In the genomic region with DNA sequence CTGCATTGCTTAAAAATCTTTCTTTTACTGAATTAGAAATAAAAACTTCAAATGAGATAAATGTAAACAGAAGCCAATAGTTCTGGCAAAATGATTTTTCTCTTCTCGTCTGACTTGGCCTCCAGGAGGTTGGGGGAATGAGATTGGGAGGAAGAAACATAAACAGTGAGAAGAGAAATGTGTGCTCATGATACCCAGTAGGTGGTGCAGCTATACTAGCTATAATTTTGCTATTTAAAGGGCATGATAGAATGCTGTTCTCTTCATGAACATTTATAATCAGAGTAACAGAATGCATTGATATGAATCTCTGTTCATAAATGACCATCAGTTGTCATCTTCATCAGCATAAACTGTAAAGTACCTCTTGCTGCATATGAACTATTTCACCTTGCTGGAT, we compare ENCODE assay signal across 14 cellular contexts.
DNase-seq lines count a peak whose midpoint lies in the region; ATAC-seq and TF ChIP-seq lines count a peak whose summit lies in the region.
"Had no signal": no experiment of that assay in that cellular context is flagged by ENCODE, and none has a peak within 500 bp of the region (broad histone marks: within the 10 kb centered on the region; RNA-seq: fewer than 3 reads in every experiment).

No MANE protein-coding gene starts in this region.

- H3K27me3 ChIP-seq in HCT116 (ENCODE audit: insufficient read depth, low read length) (no peaks in the 10 kb centered on the region), PC-3 (ENCODE audit: low read length) (no peaks in the 10 kb centered on the region), heart left ventricle (no peaks in the 10 kb centered on the region)
- H3K27me3 ChIP-seq: BLaER1 treated with 17β-estradiol and CSF1 and Interleukin-3, amounts not matched to agents 10 nM and 100 nM; gastroesophageal sphincter; right atrium auricular region; suprapubic skin had no signal

- TF ChIP-seq RAD21 in HCT116 (IDR thresholded peaks at IDR 0.05; ENCODE audit: low read depth) = peak; percentile 65

- H4K20me1 ChIP-seq in HCT116 (ENCODE audit: insufficient read depth) (no peaks in the 10 kb centered on the region), PC-3 (ENCODE audit: low read length) (no peaks in the 10 kb centered on the region)
- H4K20me1 ChIP-seq: BLaER1 treated with 17β-estradiol and CSF1 and Interleukin-3, amounts not matched to agents 10 nM and 100 nM had no signal

- TF ChIP-seq CTCF in HCT116 (IDR thresholded peaks at IDR 0.05 in 2 of 3, conservative IDR thresholded peaks at IDR 0.05 in 1 of 3; ENCODE audit: borderline replicate concordance in 1 of 3, insufficient read depth in 1 of 3, low read depth in 2 of 3, low read length in 2 of 3) = peak; percentile 30 to 40 (median 37); a peak in 4 of 6 replicates
- peak; percentile 30; the same call in 1 of the 2 replicates for TF ChIP-seq CTCF in PC-3 (conservative IDR thresholded peaks at IDR 0.05; ENCODE audit: low read depth, low read length)
- TF ChIP-seq CTCF in heart left ventricle (IDR thresholded peaks at IDR 0.05) = no peak

- H2AFZ ChIP-seq in HCT116 (ENCODE audit: low read depth, low read length, poor library complexity, severe bottlenecking) (no peak overlapping the region), PC-3 (ENCODE audit: low read length) (no peak overlapping the region)

- WGBS in heart left ventricle, 4 donors = 15 to 32% (median 20%) methylated on average over 1 of the region's 1 CpG

- H3K4me3 ChIP-seq in HCT116 (replicated peaks in 1 of 2; ENCODE audit: low read depth in 1 of 2, low read length in 2 of 2) = no peak overlapping the region
- H3K4me3 ChIP-seq in PC-3 (ENCODE audit: low read length) = no peak overlapping the region
- no peak overlapping the region for H3K4me3 ChIP-seq in heart left ventricle
- H3K4me3 ChIP-seq: BLaER1 treated with 17β-estradiol and CSF1 and Interleukin-3, amounts not matched to agents 10 nM and 100 nM; gastroesophageal sphincter; right atrium auricular region; suprapubic skin had no signal

- intact Hi-C loops in HCT116 (cut with micrococcal nuclease) (loop anchor here (10.0 kb wide), 1 partner anchor 281 kb away; no protein-coding TSS in a partner anchor), PC-3 (cut with micrococcal nuclease) (loop anchor here (2.0 to 5.0 kb wide), 3 partner anchors 151 to 427 kb away; no protein-coding TSS in a partner anchor), heart left ventricle (cut with DNase I) (no loop called here)

- H3F3A ChIP-seq in PC-3 (ENCODE audit: low read length, unreplicated experiment) = no peaks in the 10 kb centered on the region

- H3K79me2 ChIP-seq in HCT116 (ENCODE audit: insufficient read depth, low read length) = no peaks in the 10 kb centered on the region
- no peaks in the 10 kb centered on the region for H3K79me2 ChIP-seq in PC-3 (ENCODE audit: low read length)

- BruUV-seq in HCT116 (replicated peaks; lab: Mats Ljungman, UMichigan) (no TSS peak), PC-3 (replicated peaks; lab: Mats Ljungman, UMichigan) (no TSS peak)

- RAD21 ChIA-PET in HCT116 (lab: Charles Lee; ENCODE audit: low non-redundant PET in 1 of 2, low total read pairs in 2 of 2, uncharacterized antibody in 2 of 2, unreplicated experiment in 2 of 2) = no interaction called here

- no peak overlapping the region for H3K9ac ChIP-seq in HCT116 (ENCODE audit: low read length)
- H3K9ac ChIP-seq in PC-3 (ENCODE audit: low read length) = no peak overlapping the region
- H3K9ac ChIP-seq: BLaER1 treated with 17β-estradiol and CSF1 and Interleukin-3, amounts not matched to agents 10 nM and 100 nM had no signal

- POLR2A ChIA-PET in HCT116 (lab: Charles Lee) = no interaction called here
- POLR2A ChIA-PET in PC-3 (lab: Charles Lee; ENCODE audit: unreplicated experiment) = no interaction called here

- H3K27ac ChIP-seq in HCT116 (ENCODE audit: low read depth, low read length) (no peak overlapping the region), PC-3 (ENCODE audit: low read length) (no peak overlapping the region), heart left ventricle (no peak overlapping the region)
- H3K27ac ChIP-seq: BLaER1 treated with 17β-estradiol and CSF1 and Interleukin-3, amounts not matched to agents 10 nM and 100 nM; gastroesophageal sphincter; right atrium auricular region; suprapubic skin had no signal

- H3K36me3 ChIP-seq in HCT116 (ENCODE audit: control insufficient read depth in 1 of 2, insufficient read depth in 2 of 2, low read length in 2 of 2) (no peaks in the 10 kb centered on the region), PC-3 (ENCODE audit: low read depth, low read length) (no peaks in the 10 kb centered on the region), heart left ventricle (no peaks in the 10 kb centered on the region)
- H3K36me3 ChIP-seq: BLaER1 treated with 17β-estradiol and CSF1 and Interleukin-3, amounts not matched to agents 10 nM and 100 nM; gastroesophageal sphincter; right atrium auricular region; suprapubic skin had no signal

- H3K4me1 ChIP-seq in HCT116 (ENCODE audit: control insufficient read depth in 1 of 2, insufficient read depth in 2 of 2, low read length in 2 of 2) (no peaks in the 10 kb centered on the region), PC-3 (ENCODE audit: insufficient read depth, low read length) (no peaks in the 10 kb centered on the region), heart left ventricle (no peaks in the 10 kb centered on the region)
- H3K4me1 ChIP-seq: BLaER1 treated with 17β-estradiol and CSF1 and Interleukin-3, amounts not matched to agents 10 nM and 100 nM; gastroesophageal sphincter; right atrium auricular region; suprapubic skin had no signal

- H3K9me3 ChIP-seq in HCT116 (ENCODE audit: control insufficient read depth in 1 of 2, insufficient read depth in 1 of 2, low read depth in 1 of 2, low read length in 2 of 2) (no peaks in the 10 kb centered on the region), PC-3 (ENCODE audit: low read length) (no peaks in the 10 kb centered on the region), heart left ventricle (peaks cover 0 to 8% (median 0%) of the 10 kb centered on the region in 12 donors)
- H3K9me3 ChIP-seq: BLaER1 treated with 17β-estradiol and CSF1 and Interleukin-3, amounts not matched to agents 10 nM and 100 nM; gastroesophageal sphincter; right atrium auricular region; suprapubic skin had no signal

- peak; percentile 52 for DNase-seq in COR-L47 (lab: John Stamatoyannopoulos, UW)
- peak; percentile 10 for DNase-seq in HCT116 (ENCODE audit: low read depth, low spot score)
- peak; percentile 7 for DNase-seq in PC-3
- DNase-seq in glomerular visceral epithelial cell (ENCODE audit: extremely low spot score) = peak; percentile 11
- no peak for DNase-seq in NCI-H774 (lab: John Stamatoyannopoulos, UW)
- DNase-seq in heart left ventricle = no peak
- DNase-seq: activated CD4-positive, alpha-beta memory T cell treated with anti-CD3 and anti-CD28 coated beads, Interleukin-2, amount 10 ng/mL, durations not matched to agents 7 days and 5 days; cerebellar nuclear complex; NCI-H2107 had no signal

- no peak for TF ChIP-seq POLR2A in HCT116 (IDR thresholded peaks at IDR 0.05; ENCODE audit: borderline replicate concordance, extremely low read depth, insufficient read depth, insufficient read length)
- no peak for TF ChIP-seq POLR2A in heart left ventricle (IDR thresholded peaks at IDR 0.05)

- ATAC-seq in HCT116 (0 out of 2 replicates have a peak, but pooled peaks have one; percentile 46), PC-3 (no peak), heart left ventricle (no peak), HG03196 (IDR thresholded peaks at IDR 0.05; ENCODE audit: unreplicated experiment) (no peak)
- ATAC-seq: gastroesophageal sphincter had no signal

- CTCF ChIA-PET in HCT116 (lab: Charles Lee) (interaction anchor here (0.8 to 1.4 kb wide), 4 partner anchors 129 to 281 kb away, joined by 3 to 7 read pairs (median 4); no protein-coding TSS in a partner anchor), PC-3 (lab: Charles Lee) (interaction anchor here (0.7 kb wide), 2 partner anchors 198 to 278 kb away, joined by 3 read pairs; no protein-coding TSS in a partner anchor)

- H3K4me2 ChIP-seq in HCT116 (ENCODE audit: low read length) (no peak overlapping the region), PC-3 (ENCODE audit: low read length) (no peak overlapping the region)
- H3K4me2 ChIP-seq: BLaER1 treated with 17β-estradiol and CSF1 and Interleukin-3, amounts not matched to agents 10 nM and 100 nM had no signal

- no peaks in the 10 kb centered on the region for H3K9me2 ChIP-seq in HCT116 (ENCODE audit: insufficient read depth)
- no peaks in the 10 kb centered on the region for H3K9me2 ChIP-seq in PC-3 (replicated peaks; ENCODE audit: low read length)

TF ChIP-seq in HCT116, 20 proteins besides CTCF, POLR2A, EP300 and RAD21:
- TF ChIP-seq, protein P1, sequence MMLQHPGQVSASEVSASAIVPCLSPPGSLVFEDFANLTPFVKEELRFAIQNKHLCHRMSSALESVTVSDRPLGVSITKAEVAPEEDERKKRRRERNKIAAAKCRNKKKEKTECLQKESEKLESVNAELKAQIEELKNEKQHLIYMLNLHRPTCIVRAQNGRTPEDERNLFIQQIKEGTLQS (IDR thresholded peaks at IDR 0.05) = no peak
- TF ChIP-seq, protein P2, sequence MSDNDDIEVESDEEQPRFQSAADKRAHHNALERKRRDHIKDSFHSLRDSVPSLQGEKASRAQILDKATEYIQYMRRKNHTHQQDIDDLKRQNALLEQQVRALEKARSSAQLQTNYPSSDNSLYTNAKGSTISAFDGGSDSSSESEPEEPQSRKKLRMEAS (IDR thresholded peaks at IDR 0.05) = no peak
- TF ChIP-seq EZH2phosphoT487 (IDR thresholded peaks at IDR 0.05; ENCODE audit: borderline replicate concordance) (no peak), ZNF274 (IDR thresholded peaks at IDR 0.05; ENCODE audit: low read depth, low read length) (no peak)
- TF ChIP-seq, protein P3, sequence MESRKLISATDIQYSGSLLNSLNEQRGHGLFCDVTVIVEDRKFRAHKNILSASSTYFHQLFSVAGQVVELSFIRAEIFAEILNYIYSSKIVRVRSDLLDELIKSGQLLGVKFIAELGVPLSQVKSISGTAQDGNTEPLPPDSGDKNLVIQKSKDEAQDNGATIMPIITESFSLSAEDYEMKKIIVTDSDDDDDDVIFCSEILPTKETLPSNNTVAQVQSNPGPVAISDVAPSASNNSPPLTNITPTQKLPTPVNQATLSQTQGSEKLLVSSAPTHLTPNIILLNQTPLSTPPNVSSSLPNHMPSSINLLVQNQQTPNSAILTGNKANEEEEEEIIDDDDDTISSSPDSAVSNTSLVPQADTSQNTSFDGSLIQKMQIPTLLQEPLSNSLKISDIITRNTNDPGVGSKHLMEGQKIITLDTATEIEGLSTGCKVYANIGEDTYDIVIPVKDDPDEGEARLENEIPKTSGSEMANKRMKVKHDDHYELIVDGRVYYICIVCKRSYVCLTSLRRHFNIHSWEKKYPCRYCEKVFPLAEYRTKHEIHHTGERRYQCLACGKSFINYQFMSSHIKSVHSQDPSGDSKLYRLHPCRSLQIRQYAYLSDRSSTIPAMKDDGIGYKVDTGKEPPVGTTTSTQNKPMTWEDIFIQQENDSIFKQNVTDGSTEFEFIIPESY (IDR thresholded peaks at IDR 0.05; ENCODE audit: extremely low read depth, insufficient replicate concordance, low read length) = no peak
TF ChIP-seq in HCT116: peak in this region for 0.

Comparison
In these comparisons a context has a peak if more than half of its experiments do, and no peak if none do; other contexts are left out.
1. DNase-seq: peak in COR-L47 (single experiment), HCT116 (single experiment), PC-3 (single experiment) and glomerular visceral epithelial cell (single experiment); none in NCI-H774 (single experiment) and heart left ventricle (0 of 5).
2. CTCF ChIP-seq: peak in HCT116 (3 of 3) and PC-3 (single experiment); none in heart left ventricle (0 of 12).
3. intact Hi-C loops: an anchor here in HCT116 (10.0 kb wide) and PC-3 (2.0 to 5.0 kb wide); none called in heart left ventricle.